In genomic region chr16:1258906-1259759, GRCh38 we compare ENCODE assay signal across 14 cellular contexts. TPM values are rescaled to one million over a fixed set of nuclear protein-coding genes. Genes with fewer than 3 reads are reported as not detected.
DNase-seq lines count a peak whose midpoint lies in the region; ATAC-seq, FAIRE-seq and TF ChIP-seq lines count a peak whose summit lies in the region.
"Had no signal": no experiment of that assay in that cellular context is flagged by ENCODE, and none has a peak within 500 bp of the region (broad histone marks: within the 10 kb centered on the region; RNA-seq: fewer than 3 reads in every experiment).

No MANE protein-coding gene starts in this region.

- CTCF ChIA-PET in endothelial cell of umbilical vein (lab: Charles Lee) = no interaction called here

- no peak overlapping the region for H3K27ac ChIP-seq in endothelial cell of umbilical vein (ENCODE audit: insufficient read depth, low read depth, low read length)
- H3K27ac ChIP-seq in gastrocnemius medialis = no peak overlapping the region

- POLR2A ChIA-PET in activated naive CD8-positive, alpha-beta T cell treated with anti-CD3 and anti-CD28 coated beads, Interleukin-2, amount 10 ng/mL, durations not matched to agents 7 days and 5 days (lab: Charles Lee) = no interaction called here
- POLR2A ChIA-PET in endothelial cell of umbilical vein (lab: Charles Lee) = no interaction called here

- no peak for DNase-seq in activated naive CD8-positive, alpha-beta T cell treated with anti-CD3 and anti-CD28 coated beads, Interleukin-2, amount 10 ng/mL, durations not matched to agents 7 days and 5 days
- no peak for DNase-seq in activated naive CD8-positive, alpha-beta T cell treated with anti-CD3 and anti-CD28 coated beads for 36 hours
- peak; percentile 26 for DNase-seq in NB4 (ENCODE audit: low read depth)
- DNase-seq in endothelial cell of umbilical vein (ENCODE audit: low read depth, low spot score) = no peak
- DNase-seq in gastrocnemius medialis = no peak
- no peak for DNase-seq in AG20443 (ENCODE audit: low spot score)
- DNase-seq: hippocampal formation had no signal

- no peak overlapping the region for H3K4me2 ChIP-seq in endothelial cell of umbilical vein (ENCODE audit: insufficient read depth, low read length)

- H3K27me3 ChIP-seq in endothelial cell of umbilical vein (ENCODE audit: control insufficient read depth in 2 of 2, insufficient read depth in 2 of 2, low read length in 2 of 2) (peaks cover 21 to 25% of the 10 kb centered on the region in 2 experiments), gastrocnemius medialis (peaks cover 34 to 56% (median 45%) of the 10 kb centered on the region in 3 donors)

- no peak for FAIRE-seq in endothelial cell of umbilical vein (lab: Jason Lieb, UNC)
- FAIRE-seq: GM18507 had no signal

- H4K20me1 ChIP-seq in endothelial cell of umbilical vein (replicated peaks; ENCODE audit: control insufficient read depth, extremely low read depth, insufficient read depth, low read length) = no peaks in the 10 kb centered on the region

- H3K4me3 ChIP-seq in NB4 (ENCODE audit: low read depth, low read length) = no peak overlapping the region
- no peak overlapping the region for H3K4me3 ChIP-seq in endothelial cell of umbilical vein (replicated peaks in 1 of 3; ENCODE audit: insufficient read depth in 1 of 3, low read depth in 1 of 3, low read length in 3 of 3)
- no peak overlapping the region for H3K4me3 ChIP-seq in gastrocnemius medialis

- H3K36me3 ChIP-seq in endothelial cell of umbilical vein (ENCODE audit: control insufficient read depth in 2 of 2, extremely low read depth in 1 of 2, insufficient read depth in 2 of 2, low read length in 2 of 2) (no peaks in the 10 kb centered on the region), gastrocnemius medialis (no peaks in the 10 kb centered on the region)

- H3K4me3 Mint-ChIP-seq in activated naive CD8-positive, alpha-beta T cell treated with anti-CD3 and anti-CD28 coated beads, Interleukin-2, amount 10 ng/mL, durations not matched to agents 7 days and 5 days = peak overlapping the region; percentile 53
- H3K4me3 Mint-ChIP-seq in activated naive CD8-positive, alpha-beta T cell treated with anti-CD3 and anti-CD28 coated beads for 36 hours = no peak overlapping the region
- peak overlapping the region; percentile 50 for H3K4me3 Mint-ChIP-seq in stimulated activated memory B cell treated with anti-CD40 and anti-IgM and Interleukin-4, amounts not matched to agents 10 μg/mL and 1 μg/mL and 100 μg/mL, for 72 hours

- BruUV-seq in endothelial cell of umbilical vein (replicated peaks; lab: Mats Ljungman, UMichigan) = no TSS peak

- TF ChIP-seq POLR2A in NB4 (IDR thresholded peaks at IDR 0.05; ENCODE audit: extremely low read depth, insufficient read length) (no peak), endothelial cell of umbilical vein (IDR thresholded peaks at IDR 0.05; ENCODE audit: low read depth, low read length) (no peak), gastrocnemius medialis (IDR thresholded peaks at IDR 0.05) (no peak)

- H3K36me3 Mint-ChIP-seq in activated naive CD8-positive, alpha-beta T cell treated with anti-CD3 and anti-CD28 coated beads, Interleukin-2, amount 10 ng/mL, durations not matched to agents 7 days and 5 days = no peaks in the 10 kb centered on the region
- H3K36me3 Mint-ChIP-seq in activated naive CD8-positive, alpha-beta T cell treated with anti-CD3 and anti-CD28 coated beads for 36 hours = no peaks in the 10 kb centered on the region
- H3K36me3 Mint-ChIP-seq in stimulated activated memory B cell treated with anti-CD40 and anti-IgM and Interleukin-4, amounts not matched to agents 10 μg/mL and 1 μg/mL and 100 μg/mL, for 72 hours = no peaks in the 10 kb centered on the region

- H2AFZ ChIP-seq in endothelial cell of umbilical vein (ENCODE audit: low read depth, low read length) = no peak overlapping the region

- H3K27ac Mint-ChIP-seq in activated naive CD8-positive, alpha-beta T cell treated with anti-CD3 and anti-CD28 coated beads, Interleukin-2, amount 10 ng/mL, durations not matched to agents 7 days and 5 days = no peak overlapping the region
- H3K27ac Mint-ChIP-seq in activated naive CD8-positive, alpha-beta T cell treated with anti-CD3 and anti-CD28 coated beads for 36 hours = no peak overlapping the region
- peak overlapping the region; percentile 46 for H3K27ac Mint-ChIP-seq in stimulated activated memory B cell treated with anti-CD40 and anti-IgM and Interleukin-4, amounts not matched to agents 10 μg/mL and 1 μg/mL and 100 μg/mL, for 72 hours

- in situ Hi-C loops in gastrocnemius medialis (cut with MboI; ENCODE audit: low sequenced_read_pairs in 4 of 4) = no loop called here

- TF ChIP-seq CTCF in NB4 (IDR thresholded peaks at IDR 0.05; ENCODE audit: low read depth, low read length) (no peak), endothelial cell of umbilical vein (IDR thresholded peaks at IDR 0.05; ENCODE audit: extremely low read depth in 1 of 2, insufficient read depth in 1 of 2, low read depth in 1 of 2, low read length in 2 of 2) (no peak), gastrocnemius medialis (IDR thresholded peaks at IDR 0.05 in 4 of 5, conservative IDR thresholded peaks at IDR 0.05 in 1 of 5) (no peak)

- intact Hi-C loops in endothelial cell of umbilical vein (cut with micrococcal nuclease) = no loop called here
- intact Hi-C loops in gastrocnemius medialis (cut with DNase I; ENCODE audit: low total_unique reads) = no loop called here

- H3K9me1 ChIP-seq in endothelial cell of umbilical vein (replicated peaks; ENCODE audit: control insufficient read depth, extremely low read depth, insufficient read depth, low read length) = no peaks in the 10 kb centered on the region

- H3K27me3 Mint-ChIP-seq in activated naive CD8-positive, alpha-beta T cell treated with anti-CD3 and anti-CD28 coated beads, Interleukin-2, amount 10 ng/mL, durations not matched to agents 7 days and 5 days = peaks cover 13% of the 10 kb centered on the region
- H3K27me3 Mint-ChIP-seq in activated naive CD8-positive, alpha-beta T cell treated with anti-CD3 and anti-CD28 coated beads for 36 hours = peaks cover 34% of the 10 kb centered on the region
- peaks cover 63% of the 10 kb centered on the region for H3K27me3 Mint-ChIP-seq in stimulated activated memory B cell treated with anti-CD40 and anti-IgM and Interleukin-4, amounts not matched to agents 10 μg/mL and 1 μg/mL and 100 μg/mL, for 72 hours

- no peak overlapping the region for H3K9ac ChIP-seq in endothelial cell of umbilical vein (replicated peaks; ENCODE audit: extremely low read depth, insufficient read depth, low read length)

- dilution Hi-C loops in endothelial cell of umbilical vein (cut with MboI; ENCODE audit: extremely low pct_ligation_motif_present, low sequenced_read_pairs) = no loop called here

- H3K4me1 Mint-ChIP-seq in activated naive CD8-positive, alpha-beta T cell treated with anti-CD3 and anti-CD28 coated beads, Interleukin-2, amount 10 ng/mL, durations not matched to agents 7 days and 5 days = peaks cover 5% of the 10 kb centered on the region
- H3K4me1 Mint-ChIP-seq in activated naive CD8-positive, alpha-beta T cell treated with anti-CD3 and anti-CD28 coated beads for 36 hours = peaks cover 3% of the 10 kb centered on the region
- peaks cover 8% of the 10 kb centered on the region for H3K4me1 Mint-ChIP-seq in stimulated activated memory B cell treated with anti-CD40 and anti-IgM and Interleukin-4, amounts not matched to agents 10 μg/mL and 1 μg/mL and 100 μg/mL, for 72 hours

- peak; percentile 12 for ATAC-seq in activated naive CD8-positive, alpha-beta T cell treated with anti-CD3 and anti-CD28 coated beads, Interleukin-2, amount 10 ng/mL, durations not matched to agents 7 days and 5 days (ENCODE audit: low read depth)
- ATAC-seq in stimulated activated memory B cell treated with anti-CD40 and anti-IgM and Interleukin-4, amounts not matched to agents 10 μg/mL and 1 μg/mL and 100 μg/mL, for 72 hours = no peak
- ATAC-seq in HG02759 (IDR thresholded peaks at IDR 0.05; ENCODE audit: unreplicated experiment) (no peak), gastrocnemius medialis (no peak)

- H3K9me3 Mint-ChIP-seq in activated naive CD8-positive, alpha-beta T cell treated with anti-CD3 and anti-CD28 coated beads, Interleukin-2, amount 10 ng/mL, durations not matched to agents 7 days and 5 days = peaks cover under 1% of the 10 kb centered on the region
- H3K9me3 Mint-ChIP-seq in activated naive CD8-positive, alpha-beta T cell treated with anti-CD3 and anti-CD28 coated beads for 36 hours = no peaks in the 10 kb centered on the region
- H3K9me3 Mint-ChIP-seq in stimulated activated memory B cell treated with anti-CD40 and anti-IgM and Interleukin-4, amounts not matched to agents 10 μg/mL and 1 μg/mL and 100 μg/mL, for 72 hours = no peaks in the 10 kb centered on the region

- H3K9me3 ChIP-seq in endothelial cell of umbilical vein (replicated peaks; ENCODE audit: control insufficient read depth, insufficient read depth, low read length) (no peaks in the 10 kb centered on the region), gastrocnemius medialis (no peaks in the 10 kb centered on the region)

- no peaks in the 10 kb centered on the region for H3K79me2 ChIP-seq in endothelial cell of umbilical vein (ENCODE audit: control insufficient read depth, insufficient read depth, low read length)

- no peaks in the 10 kb centered on the region for H3K4me1 ChIP-seq in endothelial cell of umbilical vein (ENCODE audit: control insufficient read depth, extremely low read depth, insufficient read depth, low read length)
- no peaks in the 10 kb centered on the region for H3K4me1 ChIP-seq in gastrocnemius medialis

RNA-seq across cellular contexts. Expression of gene TPSD1, which starts 3.3 kb away (rescaled TPM):
- total RNA-seq in activated naive CD8-positive, alpha-beta T cell treated with anti-CD3 and anti-CD28 coated beads, Interleukin-2, amount 10 ng/mL, durations not matched to agents 7 days and 5 days = not detected
- total RNA-seq in activated naive CD8-positive, alpha-beta T cell treated with anti-CD3 and anti-CD28 coated beads for 36 hours = not detected
- total RNA-seq in endothelial cell of umbilical vein (not detected in 2 replicates), gastrocnemius medialis (1 to 10 TPM in 1 of 4 donors, not detected in 3; 2.5 TPM)
- polyA plus RNA-seq in endothelial cell of umbilical vein = not detected in 2 replicates
- polyA plus RNA-seq in endothelial cell of umbilical vein (2011; cell fraction: cytosol; rRNA removed) = not detected in 2 replicates
- not detected in 2 replicates for polyA plus RNA-seq in endothelial cell of umbilical vein (2011; cell fraction: nucleus; rRNA removed)
- not detected in 2 replicates for polyA plus RNA-seq in endothelial cell of umbilical vein (2012)
- polyA minus RNA-seq in endothelial cell of umbilical vein = not detected in 2 replicates
- polyA minus RNA-seq in endothelial cell of umbilical vein (2011; cell fraction: cytosol; rRNA and poly(A)+ RNA removed) = not detected
- polyA minus RNA-seq in endothelial cell of umbilical vein (2011; cell fraction: nucleus; rRNA and poly(A)+ RNA removed) = not detected in 2 replicates
- total RNA-seq: HT-29, SK-MEL-5, skeletal muscle tissue had no signal

RNA-seq across cellular contexts. Expression of gene TPSAB1, which starts 18.6 kb away (rescaled TPM):
- total RNA-seq in activated naive CD8-positive, alpha-beta T cell treated with anti-CD3 and anti-CD28 coated beads, Interleukin-2, amount 10 ng/mL, durations not matched to agents 7 days and 5 days = not detected
- total RNA-seq in activated naive CD8-positive, alpha-beta T cell treated with anti-CD3 and anti-CD28 coated beads for 36 hours = not detected
- total RNA-seq in endothelial cell of umbilical vein (not detected in 2 replicates), gastrocnemius medialis (10 to 100 TPM in 1 of 4 donors, 1 to 10 TPM in 3; 3.3 to 14.9 (median 7.8) TPM)
- polyA plus RNA-seq in endothelial cell of umbilical vein = not detected in 2 replicates
- polyA plus RNA-seq in endothelial cell of umbilical vein (2011; cell fraction: cytosol; rRNA removed) = not detected in 2 replicates
- not detected in 2 replicates for polyA plus RNA-seq in endothelial cell of umbilical vein (2011; cell fraction: nucleus; rRNA removed)
- not detected in 2 replicates for polyA plus RNA-seq in endothelial cell of umbilical vein (2012)
- polyA minus RNA-seq in endothelial cell of umbilical vein = not detected in 2 replicates
- not detected for polyA minus RNA-seq in endothelial cell of umbilical vein (2011; cell fraction: cytosol; rRNA and poly(A)+ RNA removed)
- polyA minus RNA-seq in endothelial cell of umbilical vein (2011; cell fraction: nucleus; rRNA and poly(A)+ RNA removed) = not detected in 2 replicates
- total RNA-seq: HT-29, SK-MEL-5 had no signal

RNA-seq across cellular contexts. Expression of gene TPSB2, which starts 29.1 kb away (rescaled TPM):
- not detected for total RNA-seq in activated naive CD8-positive, alpha-beta T cell treated with anti-CD3 and anti-CD28 coated beads, Interleukin-2, amount 10 ng/mL, durations not matched to agents 7 days and 5 days
- not detected for total RNA-seq in activated naive CD8-positive, alpha-beta T cell treated with anti-CD3 and anti-CD28 coated beads for 36 hours
- total RNA-seq in endothelial cell of umbilical vein = not detected in 2 replicates
- polyA plus RNA-seq in endothelial cell of umbilical vein = not detected in 2 replicates
- polyA plus RNA-seq in endothelial cell of umbilical vein (2011; cell fraction: cytosol; rRNA removed) = not detected in 2 replicates
- polyA plus RNA-seq in endothelial cell of umbilical vein (2011; cell fraction: nucleus; rRNA removed) = not detected in 2 replicates
- polyA plus RNA-seq in endothelial cell of umbilical vein (2012) = not detected in 2 replicates
- not detected in 2 replicates for polyA minus RNA-seq in endothelial cell of umbilical vein
- polyA minus RNA-seq in endothelial cell of umbilical vein (2011; cell fraction: cytosol; rRNA and poly(A)+ RNA removed) = not detected
- polyA minus RNA-seq in endothelial cell of umbilical vein (2011; cell fraction: nucleus; rRNA and poly(A)+ RNA removed) = not detected in 2 replicates
- total RNA-seq in gastrocnemius medialis = 10 to 100 TPM in 2 of 4 donors, 1 to 10 TPM in 2; 3.7 to 14.3 (median 9.5) TPM
- total RNA-seq: HT-29, SK-MEL-5, skeletal muscle tissue had no signal

RNA-seq across cellular contexts. Expression of gene TPSG1, which starts 34.1 kb away (rescaled TPM):
- total RNA-seq in activated naive CD8-positive, alpha-beta T cell treated with anti-CD3 and anti-CD28 coated beads, Interleukin-2, amount 10 ng/mL, durations not matched to agents 7 days and 5 days = not detected
- not detected for total RNA-seq in activated naive CD8-positive, alpha-beta T cell treated with anti-CD3 and anti-CD28 coated beads for 36 hours
- not detected in 2 replicates for total RNA-seq in endothelial cell of umbilical vein
- polyA plus RNA-seq in endothelial cell of umbilical vein = not detected in 2 replicates
- polyA plus RNA-seq in endothelial cell of umbilical vein (2011; cell fraction: cytosol; rRNA removed) = not detected in 2 replicates
- not detected in 2 replicates for polyA plus RNA-seq in endothelial cell of umbilical vein (2011; cell fraction: nucleus; rRNA removed)
- polyA plus RNA-seq in endothelial cell of umbilical vein (2012) = not detected in 2 replicates
- polyA minus RNA-seq in endothelial cell of umbilical vein = not detected in 2 replicates
- polyA minus RNA-seq in endothelial cell of umbilical vein (2011; cell fraction: cytosol; rRNA and poly(A)+ RNA removed) = not detected
- polyA minus RNA-seq in endothelial cell of umbilical vein (2011; cell fraction: nucleus; rRNA and poly(A)+ RNA removed) = not detected in 2 replicates
- total RNA-seq in gastrocnemius medialis = under 1 TPM in 1 of 4 donors, not detected in 3; 0.29 TPM
- total RNA-seq: SK-MEL-5, skeletal muscle tissue, urinary bladder had no signal

RNA-seq across cellular contexts. Expression of gene UBE2I, which starts 50.3 kb away (rescaled TPM):
- total RNA-seq in activated naive CD8-positive, alpha-beta T cell treated with anti-CD3 and anti-CD28 coated beads, Interleukin-2, amount 10 ng/mL, durations not matched to agents 7 days and 5 days = 100 to 1,000 TPM; 211 to 232 TPM
- total RNA-seq in activated naive CD8-positive, alpha-beta T cell treated with anti-CD3 and anti-CD28 coated beads for 36 hours = 100 to 1,000 TPM; 280 to 282 TPM
- total RNA-seq in endothelial cell of umbilical vein = 230 and 233 TPM in 2 replicates
- polyA plus RNA-seq in endothelial cell of umbilical vein = 121 and 122 TPM in 2 replicates
- polyA plus RNA-seq in endothelial cell of umbilical vein (2011; cell fraction: cytosol; rRNA removed) = 143 and 152 TPM in 2 replicates
- polyA plus RNA-seq in endothelial cell of umbilical vein (2011; cell fraction: nucleus; rRNA removed) = 216 and 241 TPM in 2 replicates
- polyA plus RNA-seq in endothelial cell of umbilical vein (2012) = 167 and 177 TPM in 2 replicates
- polyA minus RNA-seq in endothelial cell of umbilical vein = 70.3 and 73.6 TPM in 2 replicates
- 64.5 TPM for polyA minus RNA-seq in endothelial cell of umbilical vein (2011; cell fraction: cytosol; rRNA and poly(A)+ RNA removed)
- polyA minus RNA-seq in endothelial cell of umbilical vein (2011; cell fraction: nucleus; rRNA and poly(A)+ RNA removed) = 66.8 and 90.0 TPM in 2 replicates
- 10 to 100 TPM; 28.9 to 80.4 (median 41.7) TPM for total RNA-seq in gastrocnemius medialis
